ENCODE assay signal across 8 cellular contexts in the genomic region with DNA sequence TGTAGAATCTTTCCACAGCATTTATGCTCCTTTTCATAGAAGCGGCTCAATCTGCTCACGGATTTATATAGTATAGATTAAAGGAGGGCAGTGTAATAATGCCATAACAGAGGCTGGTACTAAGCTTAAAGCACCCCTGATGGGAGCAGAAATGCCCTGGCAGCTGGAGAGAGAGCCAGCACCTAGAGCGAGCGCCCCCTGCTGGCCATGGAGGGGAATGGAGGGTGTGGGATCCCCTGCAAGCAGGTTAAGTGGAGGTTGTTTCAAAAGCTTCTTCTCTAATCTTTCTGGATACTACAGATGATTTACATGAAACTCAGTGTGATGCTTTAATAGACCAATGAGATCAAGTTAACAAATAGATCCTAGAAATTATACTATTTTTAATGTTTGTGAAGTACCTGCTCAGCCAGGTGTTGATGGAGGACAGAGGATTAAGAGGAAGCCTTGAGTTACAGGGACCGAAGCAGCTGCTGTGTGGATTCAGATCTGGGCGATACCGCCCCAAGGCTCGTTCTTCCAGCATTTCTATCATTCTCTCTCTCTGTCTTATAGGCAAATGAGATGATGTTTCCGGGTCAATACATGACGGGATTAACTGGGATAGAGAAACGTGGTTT.
DNase-seq lines count a peak whose midpoint lies in the region; ATAC-seq and TF ChIP-seq lines count a peak whose summit lies in the region.

No MANE protein-coding gene starts in this region.

- no peaks in the 10 kb centered on the region for H3K36me3 ChIP-seq in CD8-positive, alpha-beta memory T cell (ENCODE audit: insufficient read depth, low read length)
- H3K36me3 ChIP-seq in NT2/D1 (ENCODE audit: insufficient read depth, insufficient read length, low read length): no peaks in the 10 kb centered on the region

- peak overlapping the region in 2 of 8 donors; percentile 25 to 60 for H3K27ac Mint-ChIP-seq in CD8-positive, alpha-beta memory T cell

- H3K4me1 Mint-ChIP-seq in CD8-positive, alpha-beta memory T cell: peaks cover 0 to 17% (median 5%) of the 10 kb centered on the region in 3 donors
- peaks cover 2% of the 10 kb centered on the region for H3K4me1 Mint-ChIP-seq in activated T-cell treated with anti-CD3 and anti-CD28 coated beads, Interleukin-2, amount 50 U/mL, for 4 hours (ENCODE audit: low read depth)

- H3K9me3 Mint-ChIP-seq in CD8-positive, alpha-beta memory T cell: peaks cover 3 to 19% (median 6%) of the 10 kb centered on the region in 5 donors
- H3K9me3 Mint-ChIP-seq in activated T-cell treated with anti-CD3 and anti-CD28 coated beads, Interleukin-2, amount 50 U/mL, for 4 hours: no peaks in the 10 kb centered on the region

- H3K4me3 ChIP-seq in CD8-positive, alpha-beta memory T cell (ENCODE audit: low read length): no peak overlapping the region
- no peak overlapping the region for H3K4me3 ChIP-seq in NT2/D1 (ENCODE audit: insufficient read length, low read depth)
- H3K4me3 ChIP-seq in fibroblast of villous mesenchyme (ENCODE audit: low read depth, low read length): no peak overlapping the region

- H3K4me1 ChIP-seq in CD8-positive, alpha-beta memory T cell (ENCODE audit: insufficient read depth, low read length): no peaks in the 10 kb centered on the region
- no peaks in the 10 kb centered on the region for H3K4me1 ChIP-seq in NT2/D1 (ENCODE audit: insufficient read depth, insufficient read length)

- POLR2A ChIA-PET in CD8-positive, alpha-beta memory T cell (lab: Charles Lee): no interaction called here

- peaks cover 0 to 2% of the 10 kb centered on the region in 2 donors for H3K27me3 Mint-ChIP-seq in CD8-positive, alpha-beta memory T cell
- no peaks in the 10 kb centered on the region for H3K27me3 Mint-ChIP-seq in activated T-cell treated with anti-CD3 and anti-CD28 coated beads, Interleukin-2, amount 50 U/mL, for 4 hours (ENCODE audit: low read depth)

- DNase-seq in CD8-positive, alpha-beta memory T cell: peak in 4 of 5 donors; percentile 29 to 65 (median 32)
- peak; percentile 30 for DNase-seq in NT2/D1 (ENCODE audit: low read depth, low spot score)
- DNase-seq in activated T-cell treated with anti-CD3 and anti-CD28 coated beads, Interleukin-2, amount 50 U/mL, for 4 hours: peak; percentile 34
- DNase-seq in fibroblast of villous mesenchyme (ENCODE audit: low read depth): peak; percentile 0
- DNase-seq in putamen (ENCODE audit: low spot score): peak; percentile 14
- no peak for DNase-seq in NCI-H345 treated with DMSO at 0.1 percent for 48 hours (lab: John Stamatoyannopoulos, UW; ENCODE audit: unreplicated experiment)
- no peak for DNase-seq in cerebellar nuclear complex (lab: John Stamatoyannopoulos, UW)

- no peak overlapping the region for H3K4me3 Mint-ChIP-seq in CD8-positive, alpha-beta memory T cell
- H3K4me3 Mint-ChIP-seq in activated T-cell treated with anti-CD3 and anti-CD28 coated beads, Interleukin-2, amount 50 U/mL, for 4 hours: no peak overlapping the region

- peaks cover 2 to 24% (median 19%) of the 10 kb centered on the region in 3 donors for H3K36me3 Mint-ChIP-seq in CD8-positive, alpha-beta memory T cell
- H3K36me3 Mint-ChIP-seq in activated T-cell treated with anti-CD3 and anti-CD28 coated beads, Interleukin-2, amount 50 U/mL, for 4 hours (ENCODE audit: insufficient read depth): peaks cover 3% of the 10 kb centered on the region

- peak; percentile 58 for ATAC-seq in GM21576 (IDR thresholded peaks at IDR 0.05; ENCODE audit: unreplicated experiment)
- peak in 1 of 2 donors; percentile 55 for ATAC-seq in activated T-cell treated with anti-CD3 and anti-CD28 coated beads, Interleukin-2, amount 50 U/mL, for 4 hours

- CTCF ChIA-PET in CD8-positive, alpha-beta memory T cell (lab: Charles Lee): interaction anchor here (0.9 to 2.2 kb wide), 16 partner anchors 8 to 127 kb away, joined by 3 to 16 read pairs (median 6); no protein-coding TSS in a partner anchor

- H3K9me3 ChIP-seq in CD8-positive, alpha-beta memory T cell (ENCODE audit: low read length): no peaks in the 10 kb centered on the region
- H3K9me3 ChIP-seq in NT2/D1 (ENCODE audit: insufficient read depth, low read length): no peaks in the 10 kb centered on the region

- H3K9ac ChIP-seq in NT2/D1 (ENCODE audit: insufficient read length, low read depth): no peak overlapping the region

- peak; percentile 59 for TF ChIP-seq CTCF in fibroblast of villous mesenchyme (IDR thresholded peaks at IDR 0.05; ENCODE audit: insufficient read depth, low read depth, low read length)

- H3K27ac ChIP-seq in CD8-positive, alpha-beta memory T cell (ENCODE audit: low read depth, low read length): no peak overlapping the region

- no peaks in the 10 kb centered on the region for H3K27me3 ChIP-seq in CD8-positive, alpha-beta memory T cell (ENCODE audit: insufficient read depth, low read length, poor library complexity, severe bottlenecking)
- no peaks in the 10 kb centered on the region for H3K27me3 ChIP-seq in NT2/D1 (ENCODE audit: insufficient read depth, insufficient read length)

Comparison
In these comparisons a context has a peak if more than half of its experiments do, and no peak if none do; other contexts are left out.
1. DNase-seq: peak in CD8-positive, alpha-beta memory T cell (4 of 5), NT2/D1 (single experiment), activated T-cell treated with anti-CD3 and anti-CD28 coated beads, Interleukin-2, amount 50 U/mL, for 4 hours (single experiment), fibroblast of villous mesenchyme (single experiment) and putamen (single experiment); none in NCI-H345 treated with DMSO at 0.1 percent for 48 hours (single experiment) and cerebellar nuclear complex (0 of 2).